ENCODE assay signal across 1 cellular context in genomic region chr2:206159346-206160123, GRCh38.
TF ChIP-seq lines count a peak whose summit lies in the region.

Gene EEF1B2 (plus strand): TSS chr2:206159895. CDS start chr2:206159980, 85 bp downstream.
Gene NDUFS1 (minus strand): TSS chr2:206159444. CDS start chr2:206153678, 5,766 bp downstream.

TF ChIP-seq in K562, 482 proteins besides CTCF, POLR2A, EP300 and RAD21 (continued from another document and continues in another):
- no peak for TF ChIP-seq ZNF282 (CRISPR knock-in tag; IDR thresholded peaks at IDR 0.05)
- no peak for TF ChIP-seq CBFB (CRISPR knock-in tag; IDR thresholded peaks at IDR 0.05)
- no peak for TF ChIP-seq KDM2B (CRISPR knock-in tag; IDR thresholded peaks at IDR 0.05)
- TF ChIP-seq HBP1 (CRISPR knock-in tag; IDR thresholded peaks at IDR 0.05), result no peak
- TF ChIP-seq NKRF (IDR thresholded peaks at IDR 0.05; ENCODE audit: borderline replicate concordance), result peak; percentile 88
- TF ChIP-seq DIDO1 (tag; IDR thresholded peaks at IDR 0.05; ENCODE audit: low read depth), result no peak
- no peak for TF ChIP-seq LEF1 (IDR thresholded peaks at IDR 0.05)
- TF ChIP-seq HMG20A (CRISPR knock-in tag; conservative IDR thresholded peaks at IDR 0.05), result no peak
- peak; percentile 63 for TF ChIP-seq MXD1 (CRISPR knock-in tag; IDR thresholded peaks at IDR 0.05; ENCODE audit: borderline replicate concordance, poor library complexity, severe bottlenecking)
- TF ChIP-seq TAF15 (IDR thresholded peaks at IDR 0.05; ENCODE audit: low read depth, low read length), result no peak
- TF ChIP-seq, protein P1, sequence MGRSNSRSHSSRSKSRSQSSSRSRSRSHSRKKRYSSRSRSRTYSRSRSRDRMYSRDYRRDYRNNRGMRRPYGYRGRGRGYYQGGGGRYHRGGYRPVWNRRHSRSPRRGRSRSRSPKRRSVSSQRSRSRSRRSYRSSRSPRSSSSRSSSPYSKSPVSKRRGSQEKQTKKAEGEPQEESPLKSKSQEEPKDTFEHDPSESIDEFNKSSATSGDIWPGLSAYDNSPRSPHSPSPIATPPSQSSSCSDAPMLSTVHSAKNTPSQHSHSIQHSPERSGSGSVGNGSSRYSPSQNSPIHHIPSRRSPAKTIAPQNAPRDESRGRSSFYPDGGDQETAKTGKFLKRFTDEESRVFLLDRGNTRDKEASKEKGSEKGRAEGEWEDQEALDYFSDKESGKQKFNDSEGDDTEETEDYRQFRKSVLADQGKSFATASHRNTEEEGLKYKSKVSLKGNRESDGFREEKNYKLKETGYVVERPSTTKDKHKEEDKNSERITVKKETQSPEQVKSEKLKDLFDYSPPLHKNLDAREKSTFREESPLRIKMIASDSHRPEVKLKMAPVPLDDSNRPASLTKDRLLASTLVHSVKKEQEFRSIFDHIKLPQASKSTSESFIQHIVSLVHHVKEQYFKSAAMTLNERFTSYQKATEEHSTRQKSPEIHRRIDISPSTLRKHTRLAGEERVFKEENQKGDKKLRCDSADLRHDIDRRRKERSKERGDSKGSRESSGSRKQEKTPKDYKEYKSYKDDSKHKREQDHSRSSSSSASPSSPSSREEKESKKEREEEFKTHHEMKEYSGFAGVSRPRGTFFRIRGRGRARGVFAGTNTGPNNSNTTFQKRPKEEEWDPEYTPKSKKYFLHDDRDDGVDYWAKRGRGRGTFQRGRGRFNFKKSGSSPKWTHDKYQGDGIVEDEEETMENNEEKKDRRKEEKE (IDR thresholded peaks at IDR 0.05; ENCODE audit: borderline replicate concordance in 1 of 2, control insufficient read depth in 1 of 2, low read depth in 2 of 2, low read length in 1 of 2), result no peak
- TF ChIP-seq NCOA2 (IDR thresholded peaks at IDR 0.05; ENCODE audit: partially characterized antibody in 2 of 2), result no peak
- TF ChIP-seq ZKSCAN1 (IDR thresholded peaks at IDR 0.05; ENCODE audit: low read depth, low read length), result no peak
- TF ChIP-seq ZNF561 (CRISPR knock-in tag; conservative IDR thresholded peaks at IDR 0.05), result no peak
- no peak for TF ChIP-seq THRAP3 (IDR thresholded peaks at IDR 0.05; ENCODE audit: borderline replicate concordance)
- no peak for TF ChIP-seq NFATC3 (IDR thresholded peaks at IDR 0.05)
- no peak for TF ChIP-seq PHF21A (IDR thresholded peaks at IDR 0.05; ENCODE audit: borderline replicate concordance, low read depth)
- TF ChIP-seq TCF7 (IDR thresholded peaks at IDR 0.05; ENCODE audit: borderline replicate concordance), result no peak
- TF ChIP-seq NR2F6 (CRISPR knock-in tag; IDR thresholded peaks at IDR 0.05), result no peak
- TF ChIP-seq ZNF280A (IDR thresholded peaks at IDR 0.05; ENCODE audit: low read depth, partially characterized antibody), result no peak
- TF ChIP-seq ZMIZ1 (IDR thresholded peaks at IDR 0.05; ENCODE audit: low read depth in 2 of 2, low read length in 2 of 2), result no peak
- TF ChIP-seq ATF7 (IDR thresholded peaks at IDR 0.05), result peak; percentile 70; the same call in 1 of the 2 replicates
- TF ChIP-seq MIER1 (IDR thresholded peaks at IDR 0.05; ENCODE audit: low read depth), result no peak
- peak; percentile 56; the same call in 1 of the 2 replicates for TF ChIP-seq ZNF766 (CRISPR knock-in tag; conservative IDR thresholded peaks at IDR 0.05)
- TF ChIP-seq, protein P2, sequence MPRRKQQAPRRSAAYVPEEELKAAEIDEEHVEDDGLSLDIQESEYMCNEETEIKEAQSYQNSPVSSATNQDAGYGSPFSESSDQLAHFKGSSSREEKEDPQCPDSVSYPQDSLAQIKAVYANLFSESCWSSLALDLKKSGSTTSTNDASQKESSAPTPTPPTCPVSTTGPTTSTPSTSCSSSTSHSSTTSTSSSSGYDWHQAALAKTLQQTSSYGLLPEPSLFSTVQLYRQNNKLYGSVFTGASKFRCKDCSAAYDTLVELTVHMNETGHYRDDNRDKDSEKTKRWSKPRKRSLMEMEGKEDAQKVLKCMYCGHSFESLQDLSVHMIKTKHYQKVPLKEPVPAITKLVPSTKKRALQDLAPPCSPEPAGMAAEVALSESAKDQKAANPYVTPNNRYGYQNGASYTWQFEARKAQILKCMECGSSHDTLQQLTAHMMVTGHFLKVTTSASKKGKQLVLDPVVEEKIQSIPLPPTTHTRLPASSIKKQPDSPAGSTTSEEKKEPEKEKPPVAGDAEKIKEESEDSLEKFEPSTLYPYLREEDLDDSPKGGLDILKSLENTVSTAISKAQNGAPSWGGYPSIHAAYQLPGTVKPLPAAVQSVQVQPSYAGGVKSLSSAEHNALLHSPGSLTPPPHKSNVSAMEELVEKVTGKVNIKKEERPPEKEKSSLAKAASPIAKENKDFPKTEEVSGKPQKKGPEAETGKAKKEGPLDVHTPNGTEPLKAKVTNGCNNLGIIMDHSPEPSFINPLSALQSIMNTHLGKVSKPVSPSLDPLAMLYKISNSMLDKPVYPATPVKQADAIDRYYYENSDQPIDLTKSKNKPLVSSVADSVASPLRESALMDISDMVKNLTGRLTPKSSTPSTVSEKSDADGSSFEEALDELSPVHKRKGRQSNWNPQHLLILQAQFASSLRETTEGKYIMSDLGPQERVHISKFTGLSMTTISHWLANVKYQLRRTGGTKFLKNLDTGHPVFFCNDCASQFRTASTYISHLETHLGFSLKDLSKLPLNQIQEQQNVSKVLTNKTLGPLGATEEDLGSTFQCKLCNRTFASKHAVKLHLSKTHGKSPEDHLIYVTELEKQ (CRISPR knock-in tag; IDR thresholded peaks at IDR 0.05), result no peak
- no peak for TF ChIP-seq MCM3 (IDR thresholded peaks at IDR 0.05)
- TF ChIP-seq HNRNPL (IDR thresholded peaks at IDR 0.05; ENCODE audit: low read depth, low read length), result no peak
- TF ChIP-seq EP400 (IDR thresholded peaks at IDR 0.05), result peak; percentile 97
- TF ChIP-seq NFE2L1 (tag; IDR thresholded peaks at IDR 0.05; ENCODE audit: borderline replicate concordance, low read depth), result no peak
- no peak for TF ChIP-seq SMARCA5 (IDR thresholded peaks at IDR 0.05)
- TF ChIP-seq TAF7 (tag; IDR thresholded peaks at IDR 0.05), result no peak
- TF ChIP-seq SMARCB1 (IDR thresholded peaks at IDR 0.05; ENCODE audit: insufficient read length, low read depth), result no peak
- peak; percentile 54; the same call in 1 of the 2 replicates for TF ChIP-seq ZNF395 (CRISPR knock-in tag; IDR thresholded peaks at IDR 0.05)
- TF ChIP-seq ELF2 (CRISPR knock-in tag; IDR thresholded peaks at IDR 0.05), result no peak
- no peak for TF ChIP-seq MCM7 (IDR thresholded peaks at IDR 0.05)
- peak; percentile 65 for TF ChIP-seq E2F8 (IDR thresholded peaks at IDR 0.05; ENCODE audit: low read depth, partially characterized antibody)
- TF ChIP-seq, protein P3, sequence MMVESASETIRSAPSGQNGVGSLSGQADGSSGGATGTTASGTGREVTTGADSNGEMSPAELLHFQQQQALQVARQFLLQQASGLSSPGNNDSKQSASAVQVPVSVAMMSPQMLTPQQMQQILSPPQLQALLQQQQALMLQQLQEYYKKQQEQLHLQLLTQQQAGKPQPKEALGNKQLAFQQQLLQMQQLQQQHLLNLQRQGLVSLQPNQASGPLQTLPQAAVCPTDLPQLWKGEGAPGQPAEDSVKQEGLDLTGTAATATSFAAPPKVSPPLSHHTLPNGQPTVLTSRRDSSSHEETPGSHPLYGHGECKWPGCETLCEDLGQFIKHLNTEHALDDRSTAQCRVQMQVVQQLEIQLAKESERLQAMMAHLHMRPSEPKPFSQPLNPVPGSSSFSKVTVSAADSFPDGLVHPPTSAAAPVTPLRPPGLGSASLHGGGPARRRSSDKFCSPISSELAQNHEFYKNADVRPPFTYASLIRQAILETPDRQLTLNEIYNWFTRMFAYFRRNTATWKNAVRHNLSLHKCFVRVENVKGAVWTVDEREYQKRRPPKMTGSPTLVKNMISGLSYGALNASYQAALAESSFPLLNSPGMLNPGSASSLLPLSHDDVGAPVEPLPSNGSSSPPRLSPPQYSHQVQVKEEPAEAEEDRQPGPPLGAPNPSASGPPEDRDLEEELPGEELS (CRISPR knock-in tag; IDR thresholded peaks at IDR 0.05; ENCODE audit: borderline replicate concordance), result no peak
